In the genomic region with DNA sequence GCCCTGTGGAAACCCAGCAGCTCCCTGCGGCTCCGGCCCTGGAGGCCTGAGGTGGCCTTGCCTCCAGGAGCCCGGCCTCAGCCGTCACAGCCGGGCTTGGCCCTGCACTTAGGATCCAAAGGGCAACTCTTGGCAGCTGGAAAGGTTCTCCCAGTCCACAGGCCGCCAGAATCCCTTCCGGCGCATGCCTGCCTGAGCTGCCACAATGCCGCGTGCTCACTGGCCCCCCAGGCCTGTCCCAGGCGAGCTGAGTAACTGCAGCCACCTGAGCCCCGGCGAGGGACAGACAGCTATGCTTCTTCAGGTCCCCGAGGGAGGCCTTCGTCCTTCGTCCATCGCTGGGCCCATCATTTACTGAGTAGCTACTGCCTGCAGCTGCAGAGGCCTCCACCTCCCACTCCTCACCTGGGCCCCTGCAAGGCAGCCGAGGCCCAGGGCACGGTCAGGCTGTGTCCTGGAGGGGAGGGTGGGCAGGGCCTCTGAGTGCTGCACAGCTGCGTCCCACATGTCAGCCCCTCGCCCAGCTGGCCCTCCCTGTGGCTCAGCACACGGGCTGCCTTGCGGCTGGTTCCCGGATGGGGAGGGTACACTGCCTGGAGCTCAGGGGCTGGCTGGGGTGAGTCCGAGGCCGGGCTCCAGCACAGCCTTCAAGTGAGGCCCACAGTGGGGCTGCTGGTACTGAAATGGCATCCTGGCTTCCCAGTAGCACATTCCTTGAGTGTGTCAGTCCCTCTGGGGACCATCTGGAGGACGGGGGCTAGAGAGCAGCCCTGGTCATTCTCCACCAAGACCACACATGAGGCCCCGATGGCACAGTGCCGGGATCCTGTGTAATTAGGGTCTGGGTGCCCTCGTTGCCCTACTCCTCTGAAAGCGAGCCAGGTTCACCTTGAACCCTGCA, we compare ENCODE assay signal across 1 cellular context.
TF ChIP-seq lines count a peak whose summit lies in the region.

No MANE protein-coding gene starts in this region.

TF ChIP-seq in GM23338, 12 proteins besides CTCF, POLR2A, EP300 and RAD21 (continued from another document):
- TF ChIP-seq POLR2AphosphoS5 (IDR thresholded peaks at IDR 0.05; ENCODE audit: low read depth) = no peak
- TF ChIP-seq, protein P1, sequence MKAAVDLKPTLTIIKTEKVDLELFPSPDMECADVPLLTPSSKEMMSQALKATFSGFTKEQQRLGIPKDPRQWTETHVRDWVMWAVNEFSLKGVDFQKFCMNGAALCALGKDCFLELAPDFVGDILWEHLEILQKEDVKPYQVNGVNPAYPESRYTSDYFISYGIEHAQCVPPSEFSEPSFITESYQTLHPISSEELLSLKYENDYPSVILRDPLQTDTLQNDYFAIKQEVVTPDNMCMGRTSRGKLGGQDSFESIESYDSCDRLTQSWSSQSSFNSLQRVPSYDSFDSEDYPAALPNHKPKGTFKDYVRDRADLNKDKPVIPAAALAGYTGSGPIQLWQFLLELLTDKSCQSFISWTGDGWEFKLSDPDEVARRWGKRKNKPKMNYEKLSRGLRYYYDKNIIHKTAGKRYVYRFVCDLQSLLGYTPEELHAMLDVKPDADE (IDR thresholded peaks at IDR 0.05) = no peak
- no peak for TF ChIP-seq REST (IDR thresholded peaks at IDR 0.05; ENCODE audit: unreplicated experiment)
- TF ChIP-seq STAT1 (IDR thresholded peaks at IDR 0.05; ENCODE audit: unreplicated experiment) = no peak
- no peak for TF ChIP-seq EZH2 (IDR thresholded peaks at IDR 0.05; ENCODE audit: low read depth, unreplicated experiment)
- no peak for TF ChIP-seq CREB1 (CRISPR knock-in tag; IDR thresholded peaks at IDR 0.05; ENCODE audit: low read depth)
